27 cellular contexts compared by ENCODE assay signal in genomic region chr6:85077098-85077497, GRCh38.
DNase-seq lines count a peak whose midpoint lies in the region; ATAC-seq and TF ChIP-seq lines count a peak whose summit lies in the region.
"Had no signal": no experiment of that assay in that cellular context is flagged by ENCODE, and none has a peak within 500 bp of the region (broad histone marks: within the 10 kb centered on the region; RNA-seq: fewer than 3 reads in every experiment).

No MANE protein-coding gene starts in this region.

- H3K9me3 Mint-ChIP-seq in neural progenitor cell: no peaks in the 10 kb centered on the region
- H3K9me3 Mint-ChIP-seq: activated naive CD8-positive, alpha-beta T cell treated with anti-CD3 and anti-CD28 coated beads for 36 hours; activated T-cell treated with anti-CD3 and anti-CD28 coated beads, Interleukin-2, amount 50 U/mL, for 24 hours had no signal

- peaks cover 4% of the 10 kb centered on the region for H3K27me3 Mint-ChIP-seq in neural progenitor cell (ENCODE audit: insufficient read depth, low read depth)
- H3K27me3 Mint-ChIP-seq: activated B cell treated with CpG ODN at 0.5 μM for 24 hours; activated naive CD8-positive, alpha-beta T cell treated with anti-CD3 and anti-CD28 coated beads for 36 hours; activated T-cell treated with anti-CD3 and anti-CD28 coated beads, Interleukin-2, amount 50 U/mL, for 24 hours; B cell; effector memory CD8-positive, alpha-beta T cell had no signal

- DNase-seq in A673 (ENCODE audit: low spot score) (peak; percentile 34), LHCN-M2 (ENCODE audit: low read depth) (peak; percentile 36), choroid plexus epithelial cell (ENCODE audit: low read depth) (peak; percentile 27), neural progenitor cell (ENCODE audit: low spot score) (no peak), GM13977 (ENCODE audit: low spot score) (no peak)
- DNase-seq in stimulated activated CD4-positive, alpha-beta T cell treated with anti-CD3 and anti-CD28 coated beads, Interleukin-4, amount 100 ng/mL, for 24 hours: no peak
- DNase-seq: activated B cell treated with CpG ODN at 0.5 μM for 24 hours; activated CD4-positive, alpha-beta T cell treated with anti-CD3 and anti-CD28 coated beads, Interleukin-2, amount 50 U/mL, for 1 hour; activated gamma-delta T cell; activated naive CD8-positive, alpha-beta T cell treated with anti-CD3 and anti-CD28 coated beads for 36 hours; activated T-cell treated with anti-CD3 and anti-CD28 coated beads, Interleukin-2, amount 50 U/mL, for 24 hours; aorta; caudate nucleus; CD8-positive, alpha-beta T cell; effector memory CD8-positive, alpha-beta T cell; H7; IMR-90; kidney glomerular epithelial cell; lower lobe of right lung; naive thymus-derived CD8-positive, alpha-beta T cell; NCI-H1436 treated with DMSO at 0.1 percent for 48 hours; NCI-H446 treated with DMSO at 0.1 percent for 48 hours; stimulated activated naive CD4-positive, alpha-beta T cell treated with Interleukin-2 at 50 U/mL for 16 hours; T-helper 1 cell had no signal

- no peak overlapping the region for H3K27ac Mint-ChIP-seq in neural progenitor cell
- H3K27ac Mint-ChIP-seq: activated B cell treated with CpG ODN at 0.5 μM for 24 hours; activated naive CD8-positive, alpha-beta T cell treated with anti-CD3 and anti-CD28 coated beads for 36 hours; activated T-cell treated with anti-CD3 and anti-CD28 coated beads, Interleukin-2, amount 50 U/mL, for 24 hours; B cell; CD8-positive, alpha-beta T cell; effector memory CD8-positive, alpha-beta T cell; naive thymus-derived CD8-positive, alpha-beta T cell had no signal

- H4K20me1 ChIP-seq in neural progenitor cell (ENCODE audit: low read depth): no peaks in the 10 kb centered on the region

- no peaks in the 10 kb centered on the region for H3F3A ChIP-seq in neural progenitor cell (ENCODE audit: low read depth)

- no peaks in the 10 kb centered on the region for H3K36me3 ChIP-seq in A673 (ENCODE audit: insufficient read depth, low read length, poor library complexity, severe bottlenecking)
- H3K36me3 ChIP-seq in neural progenitor cell: no peaks in the 10 kb centered on the region
- H3K36me3 ChIP-seq: lower lobe of right lung had no signal

- H2AFZ ChIP-seq in neural progenitor cell (replicated peaks): peak overlapping the region; percentile 28

- in situ Hi-C loops in GM13977 (cut with MboI; ENCODE audit: low pct_unique_long_range_greater_than_20kb, low sequenced_read_pairs, unreplicated experiment): no loop called here

- no peaks in the 10 kb centered on the region for H3K36me3 Mint-ChIP-seq in neural progenitor cell
- H3K36me3 Mint-ChIP-seq: activated naive CD8-positive, alpha-beta T cell treated with anti-CD3 and anti-CD28 coated beads for 36 hours; CD8-positive, alpha-beta T cell; naive thymus-derived CD8-positive, alpha-beta T cell had no signal

- no peak overlapping the region for H3K4me2 ChIP-seq in neural progenitor cell

- intact Hi-C loops in A673 (cut with micrococcal nuclease; ENCODE audit: unreplicated experiment): no loop called here

- H3K9me3 ChIP-seq in A673 (ENCODE audit: low read depth, low read length, poor library complexity, severe bottlenecking): no peaks in the 10 kb centered on the region
- H3K9me3 ChIP-seq in neural progenitor cell (ENCODE audit: low read depth): no peaks in the 10 kb centered on the region
- H3K9me3 ChIP-seq: lower lobe of right lung had no signal

- CTCF ChIA-PET in A673 (lab: Charles Lee): no interaction called here

- H3K27ac ChIP-seq in A673 (ENCODE audit: low read depth, low read length, poor library complexity, severe bottlenecking) (peak overlapping the region; percentile 60), neural progenitor cell (no peak overlapping the region)
- H3K27ac ChIP-seq: lower lobe of right lung had no signal

- no peak overlapping the region for H3K4me3 Mint-ChIP-seq in neural progenitor cell
- H3K4me3 Mint-ChIP-seq: activated B cell treated with CpG ODN at 0.5 μM for 24 hours; activated naive CD8-positive, alpha-beta T cell treated with anti-CD3 and anti-CD28 coated beads for 36 hours; activated T-cell treated with anti-CD3 and anti-CD28 coated beads, Interleukin-2, amount 50 U/mL, for 24 hours; B cell; CD8-positive, alpha-beta T cell; effector memory CD8-positive, alpha-beta T cell; naive thymus-derived CD8-positive, alpha-beta T cell had no signal

- no peak for ATAC-seq in GM19035 (IDR thresholded peaks at IDR 0.05; ENCODE audit: unreplicated experiment)
- ATAC-seq in GM21529 (IDR thresholded peaks at IDR 0.05; ENCODE audit: unreplicated experiment): no peak
- ATAC-seq: CD8-positive, alpha-beta T cell; effector memory CD8-positive, alpha-beta T cell; lower lobe of right lung; naive thymus-derived CD8-positive, alpha-beta T cell had no signal

- TF ChIP-seq CTCF in A673 (conservative IDR thresholded peaks at IDR 0.05; ENCODE audit: low read depth, low read length) (no peak), choroid plexus epithelial cell (conservative IDR thresholded peaks at IDR 0.05; ENCODE audit: low read depth, low read length) (no peak), neural progenitor cell (IDR thresholded peaks at IDR 0.05) (no peak), GM13977 (IDR thresholded peaks at IDR 0.05; ENCODE audit: extremely low read depth, insufficient read depth, missing control alignments) (no peak)

- H3K27me3 ChIP-seq in A673 (replicated peaks; ENCODE audit: insufficient read depth, low read depth, low read length, poor library complexity) (no peaks in the 10 kb centered on the region), neural progenitor cell (no peaks in the 10 kb centered on the region)

- H3K4me3 ChIP-seq in A673 (ENCODE audit: low read depth, low read length, poor library complexity, severe bottlenecking) (no peak overlapping the region), choroid plexus epithelial cell (ENCODE audit: low read depth, low read length) (no peak overlapping the region), neural progenitor cell (no peak overlapping the region)
- H3K4me3 ChIP-seq: lower lobe of right lung had no signal

- H3K79me2 ChIP-seq in neural progenitor cell (ENCODE audit: low read depth): no peaks in the 10 kb centered on the region

- H3K4me1 Mint-ChIP-seq in neural progenitor cell: peaks cover 7% of the 10 kb centered on the region
- H3K4me1 Mint-ChIP-seq: activated B cell treated with CpG ODN at 0.5 μM for 24 hours; activated naive CD8-positive, alpha-beta T cell treated with anti-CD3 and anti-CD28 coated beads for 36 hours; B cell; naive thymus-derived CD8-positive, alpha-beta T cell had no signal

- POLR2A ChIA-PET in A673 (lab: Charles Lee; ENCODE audit: low non-redundant PET): no interaction called here

- no peak overlapping the region for H3K9ac ChIP-seq in neural progenitor cell

- BruUV-seq in A673 (replicated peaks; lab: Mats Ljungman, UMichigan): no TSS peak

- peaks cover 28% of the 10 kb centered on the region for H3K4me1 ChIP-seq in A673 (ENCODE audit: insufficient read depth, low read length, poor library complexity, severe bottlenecking)
- H3K4me1 ChIP-seq in neural progenitor cell: peaks cover 12% of the 10 kb centered on the region
- H3K4me1 ChIP-seq: lower lobe of right lung had no signal

Comparison
In these comparisons a context has a peak if more than half of its experiments do, and no peak if none do; other contexts are left out.
1. DNase-seq: peak in A673 (single experiment), LHCN-M2 (single experiment) and choroid plexus epithelial cell (single experiment); none in neural progenitor cell (single experiment), GM13977 (single experiment) and stimulated activated CD4-positive, alpha-beta T cell treated with anti-CD3 and anti-CD28 coated beads, Interleukin-4, amount 100 ng/mL, for 24 hours (single experiment).